ENCODE assay signal across 19 cellular contexts in genomic region chr15:100761253-100761935, GRCh38.
A peak's percentile ranks its signal among the peaks of the same experiment; 100 is the strongest.
DNase-seq lines count a peak whose midpoint lies in the region; ATAC-seq, FAIRE-seq and TF ChIP-seq lines count a peak whose summit lies in the region.
"Had no signal": no experiment of that assay in that cellular context is flagged by ENCODE, and none has a peak within 500 bp of the region (broad histone marks: within the 10 kb centered on the region; RNA-seq: fewer than 3 reads in every experiment).

No MANE protein-coding gene starts in this region.

- no peaks in the 10 kb centered on the region for H3K9me3 ChIP-seq in vagina
- H3K9me3 ChIP-seq in MG63, result 0 out of 2 replicates have a peak, but pooled peaks cover 6% of the 10 kb centered on the region
- H3K9me3 ChIP-seq: BE2C had no signal

- H3K27ac ChIP-seq in vagina, result no peak overlapping the region

- no peaks in the 10 kb centered on the region for H3K9me3 Mint-ChIP-seq in T-cell
- H3K9me3 Mint-ChIP-seq: CD4-positive, alpha-beta memory T cell had no signal

- peaks cover 0 to 2% (median 0%) of the 10 kb centered on the region in 3 donors for H3K4me1 Mint-ChIP-seq in T-cell
- H3K4me1 Mint-ChIP-seq: CD4-positive, alpha-beta memory T cell had no signal

- ATAC-seq in Right ventricle myocardium inferior (no peak), Right ventricle myocardium superior (ENCODE audit: poor library complexity) (no peak), T-cell (replicated peaks in 1 of 4) (no peak)

- no peak overlapping the region for H3K4me3 Mint-ChIP-seq in T-cell
- H3K4me3 Mint-ChIP-seq: CD4-positive, alpha-beta memory T cell had no signal

- peaks cover 34% of the 10 kb centered on the region for H3K4me1 ChIP-seq in vagina

- no peaks in the 10 kb centered on the region for H3K36me3 Mint-ChIP-seq in T-cell
- H3K36me3 Mint-ChIP-seq: CD4-positive, alpha-beta memory T cell had no signal

- H3K27me3 Mint-ChIP-seq in T-cell, result peaks cover 36 to 39% of the 10 kb centered on the region in 2 donors

- TF ChIP-seq CTCF in bronchial epithelial cell (IDR thresholded peaks at IDR 0.05; ENCODE audit: insufficient read depth, low read length, severe bottlenecking) (no peak), vagina (IDR thresholded peaks at IDR 0.05) (no peak)

- peak; percentile 41 for DNase-seq in Right ventricle myocardium inferior (ENCODE audit: missing footprints)
- no peak for DNase-seq in Right ventricle myocardium superior
- no peak for DNase-seq in bronchial epithelial cell (ENCODE audit: low read depth)
- peak; percentile 80 for DNase-seq in mesenteric fat pad (ENCODE audit: low spot score)
- peak; percentile 58 to 88 for DNase-seq in vagina (ENCODE audit: extremely low spot score in 2 of 2)
- DNase-seq in T-cell, result no peak
- no peak for DNase-seq in GF-D8 (lab: John Stamatoyannopoulos, UW)
- no peak for DNase-seq in MG63
- DNase-seq: BE2C; CD4-positive, alpha-beta memory T cell; DMS153; KBM-7; MV-4-11; NCI-H187 treated with DMSO at 0.1 percent for 48 hours; NCI-H345; NCI-H524 treated with DMSO at 0.1 percent for 48 hours; RPMI8226 had no signal

- no peak for TF ChIP-seq POLR2A in vagina (IDR thresholded peaks at IDR 0.05)

- CTCF ChIA-PET in T-cell (lab: Charles Lee), result interaction anchor here in 1 of 2 donors (0.6 kb wide), 1 partner anchor 35 kb away, joined by 10 read pairs; no protein-coding TSS in a partner anchor

- POLR2A ChIA-PET in T-cell (lab: Charles Lee), result no interaction called here

- intact Hi-C loops in Right ventricle myocardium inferior (cut with DNase I), result no loop called here
- intact Hi-C loops in Right ventricle myocardium superior (cut with DNase I), result no loop called here
- intact Hi-C loops in vagina (cut with DNase I), result no loop called here

- H3K27me3 ChIP-seq in bronchial epithelial cell (ENCODE audit: control insufficient read depth, insufficient read depth, low read length) (no peaks in the 10 kb centered on the region), vagina (no peaks in the 10 kb centered on the region), MG63 (no peaks in the 10 kb centered on the region)
- H3K27me3 ChIP-seq: BE2C had no signal

- no peak overlapping the region for H3K4me3 ChIP-seq in bronchial epithelial cell (ENCODE audit: low read depth, low read length)
- H3K4me3 ChIP-seq in vagina, result no peak overlapping the region
- no peak overlapping the region for H3K4me3 ChIP-seq in MG63

- no peaks in the 10 kb centered on the region for H3K36me3 ChIP-seq in bronchial epithelial cell (ENCODE audit: control insufficient read depth, insufficient read depth, low read length)
- H3K36me3 ChIP-seq in vagina, result no peaks in the 10 kb centered on the region
- no peaks in the 10 kb centered on the region for H3K36me3 ChIP-seq in MG63
- H3K36me3 ChIP-seq: BE2C had no signal

- peak; percentile 76 for FAIRE-seq in bronchial epithelial cell (lab: Jason Lieb, UNC)
- FAIRE-seq: GM12891, GM18507 had no signal

- no peak overlapping the region for H3K27ac Mint-ChIP-seq in T-cell

Comparison
In these comparisons a context has a peak if more than half of its experiments do, and no peak if none do; other contexts are left out.
1. DNase-seq: peak in Right ventricle myocardium inferior (single experiment), mesenteric fat pad (single experiment) and vagina (2 of 2); none in Right ventricle myocardium superior (single experiment), bronchial epithelial cell (single experiment), T-cell (0 of 34), GF-D8 (single experiment) and MG63 (single experiment).